ENCODE assay signal across 24 cellular contexts in the genomic region with DNA sequence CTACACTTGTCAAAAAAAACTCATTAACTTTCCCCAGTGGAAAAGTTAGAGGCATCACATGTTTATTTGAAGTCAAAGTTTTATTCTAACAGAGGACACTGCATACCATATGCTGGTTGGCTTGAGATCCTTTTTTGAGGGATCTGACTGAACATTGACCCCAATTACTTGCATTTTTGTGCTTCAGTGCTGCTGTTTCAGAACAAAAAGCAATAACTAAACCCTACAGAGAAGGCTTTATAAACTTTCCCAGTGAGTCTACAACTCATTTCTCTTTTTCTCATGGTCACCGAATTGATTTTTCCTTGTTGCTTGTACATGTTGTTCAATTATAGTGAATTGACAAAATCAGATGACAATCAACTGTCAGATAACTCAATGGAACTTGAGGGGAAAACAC.
DNase-seq lines count a peak whose midpoint lies in the region; ATAC-seq, FAIRE-seq and TF ChIP-seq lines count a peak whose summit lies in the region.
"Had no signal": no experiment of that assay in that cellular context is flagged by ENCODE, and none has a peak within 500 bp of the region (broad histone marks: within the 10 kb centered on the region; RNA-seq: fewer than 3 reads in every experiment).

No MANE protein-coding gene starts in this region.

- H4K91ac ChIP-seq in neuronal stem cell (ENCODE audit: low read depth, low read length, poor library complexity) = no peak overlapping the region

- CTCF ChIA-PET in Caco-2 (lab: Charles Lee) = no interaction called here

- H3K14ac ChIP-seq in neuronal stem cell (ENCODE audit: low read length) = no peak overlapping the region

- H3K23ac ChIP-seq in neuronal stem cell (ENCODE audit: low read depth, low read length, poor library complexity) = no peak overlapping the region

- H3K4me3 ChIP-seq in Caco-2 (ENCODE audit: low read depth, low read length) (no peak overlapping the region), adipocyte (ENCODE audit: low read length) (no peak overlapping the region), kidney (ENCODE audit: low read length in 2 of 2) (no peak overlapping the region), neuronal stem cell (ENCODE audit: low read length in 2 of 2) (no peak overlapping the region)
- H3K4me3 ChIP-seq: BLaER1 treated with 17β-estradiol and CSF1 and Interleukin-3, amounts not matched to agents 10 nM and 100 nM; GM23338; HAP-1; Peyer's patch had no signal

- H2AK5ac ChIP-seq in neuronal stem cell (ENCODE audit: low read depth, low read length) = no peak overlapping the region

- no peaks in the 10 kb centered on the region for H3K36me3 Mint-ChIP-seq in Caco-2 (ENCODE audit: insufficient read depth, unreplicated experiment)
- H3K36me3 Mint-ChIP-seq in stimulated activated memory B cell treated with anti-CD40 and anti-IgM and Interleukin-4, amounts not matched to agents 10 μg/mL and 1 μg/mL and 100 μg/mL, for 72 hours = no peaks in the 10 kb centered on the region
- H3K36me3 Mint-ChIP-seq: CD4-positive, alpha-beta memory T cell had no signal

- H3K27ac ChIP-seq in kidney (ENCODE audit: low read depth in 2 of 2, low read length in 2 of 2) = peak overlapping the region; percentile 2 to 26
- peak overlapping the region; percentile 26 for H3K27ac ChIP-seq in neuronal stem cell (replicated peaks; ENCODE audit: low read length)
- H3K27ac ChIP-seq: 22Rv1; BLaER1 treated with 17β-estradiol and CSF1 and Interleukin-3, amounts not matched to agents 10 nM and 100 nM; Peyer's patch had no signal

- ATAC-seq in stimulated activated memory B cell treated with anti-CD40 and anti-IgM and Interleukin-4, amounts not matched to agents 10 μg/mL and 1 μg/mL and 100 μg/mL, for 72 hours = no peak
- no peak for ATAC-seq in GM19452 (IDR thresholded peaks at IDR 0.05; ENCODE audit: unreplicated experiment)
- ATAC-seq: GM23338, SK-N-SH treated with all-trans-retinoic acid at 6 μM for 48 hours had no signal

- H3K27me3 ChIP-seq in Caco-2 (replicated peaks; ENCODE audit: control insufficient read depth, insufficient read depth, low read length) (no peaks in the 10 kb centered on the region), adipocyte (replicated peaks; ENCODE audit: control insufficient read depth, insufficient read depth, low read length) (no peaks in the 10 kb centered on the region), neuronal stem cell (ENCODE audit: control insufficient read depth in 3 of 3, insufficient read depth in 3 of 3, low read depth in 1 of 3, low read length in 3 of 3) (no peaks in the 10 kb centered on the region)
- H3K27me3 ChIP-seq: BLaER1 treated with 17β-estradiol and CSF1 and Interleukin-3, amounts not matched to agents 10 nM and 100 nM; Peyer's patch had no signal

- H3K27ac Mint-ChIP-seq in Caco-2 (ENCODE audit: unreplicated experiment) = peak overlapping the region; percentile 80
- no peak overlapping the region for H3K27ac Mint-ChIP-seq in stimulated activated memory B cell treated with anti-CD40 and anti-IgM and Interleukin-4, amounts not matched to agents 10 μg/mL and 1 μg/mL and 100 μg/mL, for 72 hours
- H3K27ac Mint-ChIP-seq: CD4-positive, alpha-beta memory T cell; GM23338 had no signal

- H3K4ac ChIP-seq in neuronal stem cell (ENCODE audit: low read length) = no peak overlapping the region

- BruUV-seq in Caco-2 (replicated peaks; lab: Mats Ljungman, UMichigan) = no TSS peak

- H3K18ac ChIP-seq in neuronal stem cell (ENCODE audit: low read length) = no peak overlapping the region

- H3K9me3 Mint-ChIP-seq in Caco-2 (ENCODE audit: unreplicated experiment) = peaks cover 26% of the 10 kb centered on the region
- H3K9me3 Mint-ChIP-seq in stimulated activated memory B cell treated with anti-CD40 and anti-IgM and Interleukin-4, amounts not matched to agents 10 μg/mL and 1 μg/mL and 100 μg/mL, for 72 hours = no peaks in the 10 kb centered on the region
- H3K9me3 Mint-ChIP-seq: GM23338 had no signal

- H3K9ac ChIP-seq in adipocyte (ENCODE audit: low read length) = no peak overlapping the region
- H3K9ac ChIP-seq in kidney (ENCODE audit: low read length in 2 of 2) = no peak overlapping the region
- H3K9ac ChIP-seq in neuronal stem cell (ENCODE audit: low read depth, low read length, poor library complexity) = no peak overlapping the region
- H3K9ac ChIP-seq: BLaER1 treated with 17β-estradiol and CSF1 and Interleukin-3, amounts not matched to agents 10 nM and 100 nM had no signal

- no peak overlapping the region for H2BK12ac ChIP-seq in neuronal stem cell (ENCODE audit: low read length)

- H2BK5ac ChIP-seq in neuronal stem cell (ENCODE audit: low read length) = no peak overlapping the region

- peaks cover 41% of the 10 kb centered on the region for H3K4me1 Mint-ChIP-seq in Caco-2 (ENCODE audit: low read depth, unreplicated experiment)
- H3K4me1 Mint-ChIP-seq in stimulated activated memory B cell treated with anti-CD40 and anti-IgM and Interleukin-4, amounts not matched to agents 10 μg/mL and 1 μg/mL and 100 μg/mL, for 72 hours = no peaks in the 10 kb centered on the region
- H3K4me1 Mint-ChIP-seq: CD4-positive, alpha-beta memory T cell had no signal

- no peaks in the 10 kb centered on the region for H3K27me3 Mint-ChIP-seq in Caco-2 (ENCODE audit: insufficient read depth, unreplicated experiment)
- H3K27me3 Mint-ChIP-seq in stimulated activated memory B cell treated with anti-CD40 and anti-IgM and Interleukin-4, amounts not matched to agents 10 μg/mL and 1 μg/mL and 100 μg/mL, for 72 hours = no peaks in the 10 kb centered on the region
- H3K27me3 Mint-ChIP-seq: CD4-positive, alpha-beta memory T cell had no signal

- H3K79me1 ChIP-seq in neuronal stem cell (ENCODE audit: low read depth, low read length) = no peaks in the 10 kb centered on the region

- FAIRE-seq in kidney (lab: Jason Lieb, UNC) = peak; percentile 82

- intact Hi-C loops in Caco-2 (cut with micrococcal nuclease; ENCODE audit: unreplicated experiment) (no loop called here), kidney (cut with DNase I) (no loop called here)

- no peaks in the 10 kb centered on the region for H3K9me3 ChIP-seq in Caco-2
- no peaks in the 10 kb centered on the region for H3K9me3 ChIP-seq in adipocyte (ENCODE audit: control insufficient read depth, low read length)
- H3K9me3 ChIP-seq in kidney (ENCODE audit: control insufficient read depth in 1 of 2, low read length in 2 of 2) = no peaks in the 10 kb centered on the region
- H3K9me3 ChIP-seq in neuronal stem cell (replicated peaks in 1 of 2; ENCODE audit: control insufficient read depth in 2 of 2, insufficient read depth in 1 of 2, low read depth in 1 of 2, low read length in 2 of 2) = no peaks in the 10 kb centered on the region
- H3K9me3 ChIP-seq: HAP-1, Peyer's patch had no signal

- DNase-seq in Caco-2 = no peak
- peak; percentile 9 for DNase-seq in adipocyte (ENCODE audit: low read depth)
- no peak for DNase-seq in kidney
- DNase-seq in neuronal stem cell (ENCODE audit: low spot score) = no peak
- DNase-seq in SKM-1 treated with dmso at 0.1 percent for 144 hours (lab: John Stamatoyannopoulos, UW; ENCODE audit: unreplicated experiment) = no peak
- no peak for DNase-seq in activated T-cell treated with anti-CD3 and anti-CD28 coated beads, Interleukin-2, amount 50 U/mL, for 1 hour
- DNase-seq: ACHN; Calu3; CD4-positive, alpha-beta memory T cell; DMS153; Kasumi-1; NCI-H1694; NCI-H2081; NCI-H2171 treated with DMSO at 0.1 percent for 48 hours; NCI-H524 treated with DMSO at 0.1 percent for 48 hours; NCI-H82; Peyer's patch had no signal

- no peak for TF ChIP-seq CTCF in Caco-2 (IDR thresholded peaks at IDR 0.05; ENCODE audit: insufficient read depth in 1 of 2, low read depth in 1 of 2, low read length in 1 of 2, severe bottlenecking in 1 of 2, unreplicated experiment in 1 of 2)
- TF ChIP-seq CTCF in kidney (IDR thresholded peaks at IDR 0.05; ENCODE audit: borderline replicate concordance, extremely low read depth, insufficient read depth) = no peak

- no peak overlapping the region for H4K8ac ChIP-seq in neuronal stem cell (ENCODE audit: low read depth, low read length)

- H3K4me2 ChIP-seq in neuronal stem cell (ENCODE audit: insufficient read depth, low read length, poor library complexity, severe bottlenecking) = no peak overlapping the region
- H3K4me2 ChIP-seq: BLaER1 treated with 17β-estradiol and CSF1 and Interleukin-3, amounts not matched to agents 10 nM and 100 nM; GM23338 had no signal

- H2BK120ac ChIP-seq in neuronal stem cell (ENCODE audit: low read depth, low read length) = no peak overlapping the region

- H2AFZ ChIP-seq in neuronal stem cell (ENCODE audit: low read length) = no peak overlapping the region
- H2AFZ ChIP-seq: GM23338 had no signal

- H3K4me1 ChIP-seq in Caco-2 = peaks cover 45% of the 10 kb centered on the region
- H3K4me1 ChIP-seq in adipocyte (ENCODE audit: control insufficient read depth, insufficient read depth, low read length) = peaks cover 9% of the 10 kb centered on the region
- peaks cover 7 to 28% of the 10 kb centered on the region in 2 donors for H3K4me1 ChIP-seq in kidney (ENCODE audit: control insufficient read depth in 1 of 2, insufficient read depth in 1 of 2, low read depth in 1 of 2, low read length in 2 of 2)
- peaks cover 0 to 7% of the 10 kb centered on the region in 2 donors for H3K4me1 ChIP-seq in neuronal stem cell (ENCODE audit: control insufficient read depth in 2 of 2, insufficient read depth in 1 of 2, low read depth in 1 of 2, low read length in 2 of 2)
- H3K4me1 ChIP-seq: HAP-1, Peyer's patch had no signal

- H2BK15ac ChIP-seq in neuronal stem cell (ENCODE audit: low read length) = no peak overlapping the region

- WGBS in neuronal stem cell (ENCODE audit: extremely low coverage in 2 of 2, insufficient read length in 2 of 2, insufficient replicate concordance in 1 of 2), 2 donors = no CpG with 5 or more reads among the region's 1 CpG

- no peak overlapping the region for H3K4me3 Mint-ChIP-seq in Caco-2 (ENCODE audit: unreplicated experiment)
- H3K4me3 Mint-ChIP-seq in stimulated activated memory B cell treated with anti-CD40 and anti-IgM and Interleukin-4, amounts not matched to agents 10 μg/mL and 1 μg/mL and 100 μg/mL, for 72 hours = no peak overlapping the region
- H3K4me3 Mint-ChIP-seq: CD4-positive, alpha-beta memory T cell; GM23338 had no signal

- POLR2A ChIA-PET in Caco-2 (lab: Charles Lee) = no interaction called here

- H3K36me3 ChIP-seq in Caco-2 (ENCODE audit: control insufficient read depth, insufficient read depth, low read length) (no peaks in the 10 kb centered on the region), adipocyte (ENCODE audit: control insufficient read depth, insufficient read depth, low read length, severe bottlenecking) (no peaks in the 10 kb centered on the region), kidney (ENCODE audit: control insufficient read depth in 1 of 2, insufficient read depth in 2 of 2, low read length in 2 of 2) (no peaks in the 10 kb centered on the region), neuronal stem cell (replicated peaks in 1 of 2; ENCODE audit: control insufficient read depth in 2 of 2, insufficient read depth in 2 of 2, low read length in 2 of 2) (no peaks in the 10 kb centered on the region)
- H3K36me3 ChIP-seq: BLaER1 treated with 17β-estradiol and CSF1 and Interleukin-3, amounts not matched to agents 10 nM and 100 nM; HAP-1; Peyer's patch had no signal
